In the genomic region with DNA sequence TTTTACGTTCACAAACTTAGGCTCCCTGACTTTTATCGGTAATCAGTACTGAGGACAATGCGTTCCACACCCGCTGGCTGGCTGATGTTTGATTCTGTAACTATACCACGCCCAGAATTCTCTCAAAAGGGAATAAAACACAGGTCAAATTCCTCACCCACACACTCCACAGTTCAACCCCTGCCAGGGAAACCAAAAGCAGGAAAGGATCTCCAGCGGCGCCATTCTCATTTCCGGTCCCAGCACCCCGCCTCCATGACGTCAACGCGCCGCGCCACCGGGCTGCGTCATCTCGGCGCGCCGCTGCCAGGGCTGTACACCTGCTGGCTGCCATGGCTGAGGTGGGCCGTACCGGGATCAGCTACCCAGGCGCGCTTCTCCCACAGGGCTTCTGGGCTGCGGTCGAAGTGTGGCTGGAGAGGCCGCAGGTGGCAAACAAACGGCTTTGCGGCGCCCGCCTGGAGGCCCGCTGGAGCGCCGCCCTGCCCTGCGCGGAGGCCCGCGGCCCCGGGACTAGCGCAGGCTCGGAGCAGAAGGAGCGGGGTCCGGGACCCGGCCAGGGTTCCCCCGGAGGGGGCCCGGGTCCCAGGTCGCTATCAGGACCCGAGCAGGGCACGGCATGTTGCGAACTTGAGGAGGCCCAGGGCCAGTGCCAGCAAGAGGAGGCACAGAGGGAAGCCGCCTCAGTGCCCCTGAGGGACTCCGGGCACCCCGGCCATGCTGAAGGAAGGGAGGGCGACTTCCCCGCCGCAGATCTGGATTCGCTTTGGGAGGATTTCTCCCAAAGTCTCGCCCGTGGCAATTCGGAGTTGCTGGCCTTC, we compare ENCODE assay signal across 1 cellular context.
TF ChIP-seq lines count a peak whose summit lies in the region.

ACOX3 (minus strand) TSS at position 233 of the 821 bp plus-strand sequence. CDS start 24,202 bp downstream, outside the sequence.
A gene with protein sequence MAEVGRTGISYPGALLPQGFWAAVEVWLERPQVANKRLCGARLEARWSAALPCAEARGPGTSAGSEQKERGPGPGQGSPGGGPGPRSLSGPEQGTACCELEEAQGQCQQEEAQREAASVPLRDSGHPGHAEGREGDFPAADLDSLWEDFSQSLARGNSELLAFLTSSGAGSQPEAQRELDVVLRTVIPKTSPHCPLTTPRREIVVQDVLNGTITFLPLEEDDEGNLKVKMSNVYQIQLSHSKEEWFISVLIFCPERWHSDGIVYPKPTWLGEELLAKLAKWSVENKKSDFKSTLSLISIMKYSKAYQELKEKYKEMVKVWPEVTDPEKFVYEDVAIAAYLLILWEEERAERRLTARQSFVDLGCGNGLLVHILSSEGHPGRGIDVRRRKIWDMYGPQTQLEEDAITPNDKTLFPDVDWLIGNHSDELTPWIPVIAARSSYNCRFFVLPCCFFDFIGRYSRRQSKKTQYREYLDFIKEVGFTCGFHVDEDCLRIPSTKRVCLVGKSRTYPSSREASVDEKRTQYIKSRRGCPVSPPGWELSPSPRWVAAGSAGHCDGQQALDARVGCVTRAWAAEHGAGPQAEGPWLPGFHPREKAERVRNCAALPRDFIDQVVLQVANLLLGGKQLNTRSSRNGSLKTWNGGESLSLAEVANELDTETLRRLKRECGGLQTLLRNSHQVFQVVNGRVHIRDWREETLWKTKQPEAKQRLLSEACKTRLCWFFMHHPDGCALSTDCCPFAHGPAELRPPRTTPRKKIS (plus strand): TSS at position 287 of the 821 bp plus-strand sequence. CDS start 46 bp downstream, at position 333.

TF ChIP-seq in K562, 482 proteins besides CTCF, POLR2A, EP300 and RAD21 (continued from another document and continues in another):
- TF ChIP-seq ZNF175 (CRISPR knock-in tag; IDR thresholded peaks at IDR 0.05; ENCODE audit: low read depth) (peak; percentile 17; the same call in 1 of the 2 replicates), SMARCA4 (IDR thresholded peaks at IDR 0.05) (no peak), CHD1 (IDR thresholded peaks at IDR 0.05; ENCODE audit: low read length) (no peak), MCM7 (IDR thresholded peaks at IDR 0.05) (no peak), KDM4B (IDR thresholded peaks at IDR 0.05; ENCODE audit: borderline replicate concordance in 2 of 2, low read depth in 1 of 2) (no peak), SP1 (CRISPR knock-in tag; IDR thresholded peaks at IDR 0.05) (peak; percentile 90), HIVEP1 (CRISPR knock-in tag; IDR thresholded peaks at IDR 0.05) (no peak), ZBTB8A (IDR thresholded peaks at IDR 0.05; ENCODE audit: partially characterized antibody) (no peak), ZFP91 (CRISPR knock-in tag; IDR thresholded peaks at IDR 0.05) (no peak), PREB (CRISPR knock-in tag; IDR thresholded peaks at IDR 0.05) (no peak), ZFP1 (CRISPR knock-in tag; IDR thresholded peaks at IDR 0.05) (no peak), ARHGAP35 (IDR thresholded peaks at IDR 0.05; ENCODE audit: partially characterized antibody) (no peak), CHD2 (IDR thresholded peaks at IDR 0.05; ENCODE audit: low read depth, low read length) (no peak), RBM39 (optimal IDR thresholded peaks at IDR 0.05; ENCODE audit: low read depth, low read length) (no peak), PRPF4 (IDR thresholded peaks at IDR 0.05; ENCODE audit: insufficient read depth, low read depth, low read length, poor library complexity, severe bottlenecking) (no peak), SNRNP70 (optimal IDR thresholded peaks at IDR 0.05; ENCODE audit: low read depth, low read length) (no peak), NR2F6 (CRISPR knock-in tag; IDR thresholded peaks at IDR 0.05) (no peak), NBN (IDR thresholded peaks at IDR 0.05; ENCODE audit: low read depth) (peak; percentile 89), FOXJ3 (CRISPR knock-in tag; IDR thresholded peaks at IDR 0.05) (no peak), MITF (IDR thresholded peaks at IDR 0.05) (no peak), NRF1 (conservative IDR thresholded peaks at IDR 0.05 in 1 of 2, IDR thresholded peaks at IDR 0.05 in 1 of 2) (peak; percentile 54 to 67), MXD1 (CRISPR knock-in tag; IDR thresholded peaks at IDR 0.05; ENCODE audit: borderline replicate concordance, poor library complexity, severe bottlenecking) (peak; percentile 62), NCOA4 (IDR thresholded peaks at IDR 0.05; ENCODE audit: partially characterized antibody) (no peak), DDX20 (tag; IDR thresholded peaks at IDR 0.05; ENCODE audit: low read depth) (no peak), ZC3H4 (CRISPR knock-in tag; IDR thresholded peaks at IDR 0.05; ENCODE audit: borderline replicate concordance) (no peak), ZNF778 (CRISPR knock-in tag; IDR thresholded peaks at IDR 0.05) (no peak), ZNF512 (tag; IDR thresholded peaks at IDR 0.05) (no peak), AFF1 (IDR thresholded peaks at IDR 0.05; ENCODE audit: low read depth in 1 of 2, partially characterized antibody in 2 of 2) (no peak), ZNF140 (CRISPR knock-in tag; IDR thresholded peaks at IDR 0.05) (no peak)
- TF ChIP-seq, protein P1, sequence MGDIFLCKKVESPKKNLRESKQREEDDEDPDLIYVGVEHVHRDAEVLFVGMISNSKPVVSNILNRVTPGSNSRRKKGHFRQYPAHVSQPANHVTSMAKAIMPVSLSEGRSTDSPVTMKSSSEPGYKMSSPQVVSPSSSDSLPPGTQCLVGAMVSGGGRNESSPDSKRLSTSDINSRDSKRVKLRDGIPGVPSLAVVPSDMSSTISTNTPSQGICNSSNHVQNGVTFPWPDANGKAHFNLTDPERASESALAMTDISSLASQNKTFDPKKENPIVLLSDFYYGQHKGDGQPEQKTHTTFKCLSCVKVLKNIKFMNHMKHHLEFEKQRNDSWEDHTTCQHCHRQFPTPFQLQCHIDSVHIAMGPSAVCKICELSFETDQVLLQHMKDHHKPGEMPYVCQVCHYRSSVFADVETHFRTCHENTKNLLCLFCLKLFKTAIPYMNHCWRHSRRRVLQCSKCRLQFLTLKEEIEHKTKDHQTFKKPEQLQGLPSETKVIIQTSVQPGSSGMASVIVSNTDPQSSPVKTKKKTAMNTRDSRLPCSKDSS (IDR thresholded peaks at IDR 0.05; ENCODE audit: low read depth, partially characterized antibody), result no peak
- TF ChIP-seq, protein P2, sequence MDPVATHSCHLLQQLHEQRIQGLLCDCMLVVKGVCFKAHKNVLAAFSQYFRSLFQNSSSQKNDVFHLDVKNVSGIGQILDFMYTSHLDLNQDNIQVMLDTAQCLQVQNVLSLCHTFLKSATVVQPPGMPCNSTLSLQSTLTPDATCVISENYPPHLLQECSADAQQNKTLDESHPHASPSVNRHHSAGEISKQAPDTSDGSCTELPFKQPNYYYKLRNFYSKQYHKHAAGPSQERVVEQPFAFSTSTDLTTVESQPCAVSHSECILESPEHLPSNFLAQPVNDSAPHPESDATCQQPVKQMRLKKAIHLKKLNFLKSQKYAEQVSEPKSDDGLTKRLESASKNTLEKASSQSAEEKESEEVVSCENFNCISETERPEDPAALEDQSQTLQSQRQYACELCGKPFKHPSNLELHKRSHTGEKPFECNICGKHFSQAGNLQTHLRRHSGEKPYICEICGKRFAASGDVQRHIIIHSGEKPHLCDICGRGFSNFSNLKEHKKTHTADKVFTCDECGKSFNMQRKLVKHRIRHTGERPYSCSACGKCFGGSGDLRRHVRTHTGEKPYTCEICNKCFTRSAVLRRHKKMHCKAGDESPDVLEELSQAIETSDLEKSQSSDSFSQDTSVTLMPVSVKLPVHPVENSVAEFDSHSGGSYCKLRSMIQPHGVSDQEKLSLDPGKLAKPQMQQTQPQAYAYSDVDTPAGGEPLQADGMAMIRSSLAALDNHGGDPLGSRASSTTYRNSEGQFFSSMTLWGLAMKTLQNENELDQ (CRISPR knock-in tag; IDR thresholded peaks at IDR 0.05; ENCODE audit: borderline replicate concordance), result no peak
- TF ChIP-seq, protein P3, sequence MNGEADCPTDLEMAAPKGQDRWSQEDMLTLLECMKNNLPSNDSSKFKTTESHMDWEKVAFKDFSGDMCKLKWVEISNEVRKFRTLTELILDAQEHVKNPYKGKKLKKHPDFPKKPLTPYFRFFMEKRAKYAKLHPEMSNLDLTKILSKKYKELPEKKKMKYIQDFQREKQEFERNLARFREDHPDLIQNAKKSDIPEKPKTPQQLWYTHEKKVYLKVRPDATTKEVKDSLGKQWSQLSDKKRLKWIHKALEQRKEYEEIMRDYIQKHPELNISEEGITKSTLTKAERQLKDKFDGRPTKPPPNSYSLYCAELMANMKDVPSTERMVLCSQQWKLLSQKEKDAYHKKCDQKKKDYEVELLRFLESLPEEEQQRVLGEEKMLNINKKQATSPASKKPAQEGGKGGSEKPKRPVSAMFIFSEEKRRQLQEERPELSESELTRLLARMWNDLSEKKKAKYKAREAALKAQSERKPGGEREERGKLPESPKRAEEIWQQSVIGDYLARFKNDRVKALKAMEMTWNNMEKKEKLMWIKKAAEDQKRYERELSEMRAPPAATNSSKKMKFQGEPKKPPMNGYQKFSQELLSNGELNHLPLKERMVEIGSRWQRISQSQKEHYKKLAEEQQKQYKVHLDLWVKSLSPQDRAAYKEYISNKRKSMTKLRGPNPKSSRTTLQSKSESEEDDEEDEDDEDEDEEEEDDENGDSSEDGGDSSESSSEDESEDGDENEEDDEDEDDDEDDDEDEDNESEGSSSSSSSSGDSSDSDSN (IDR thresholded peaks at IDR 0.05; ENCODE audit: borderline replicate concordance in 1 of 2, low read depth in 2 of 2, low read length in 2 of 2), result no peak
